Comparison of ENCODE assay signal across 15 cellular contexts in genomic region chr12:86256169-86256568, GRCh38. TPM values are rescaled to one million over a fixed set of nuclear protein-coding genes. Genes with fewer than 3 reads are reported as not detected.
DNase-seq lines count a peak whose midpoint lies in the region; TF ChIP-seq lines count a peak whose summit lies in the region.
"Had no signal": no experiment of that assay in that cellular context is flagged by ENCODE, and none has a peak within 500 bp of the region (broad histone marks: within the 10 kb centered on the region; RNA-seq: fewer than 3 reads in every experiment).

Gene MGAT4C (minus strand): TSS chr12:86256391.

- no peak for TF ChIP-seq CTCF in coronary artery (IDR thresholded peaks at IDR 0.05)
- TF ChIP-seq CTCF in neural progenitor cell (IDR thresholded peaks at IDR 0.05), result no peak
- TF ChIP-seq CTCF in GM20000 (IDR thresholded peaks at IDR 0.05; ENCODE audit: extremely low read depth, missing control alignments), result no peak
- TF ChIP-seq CTCF in SK-N-SH (IDR thresholded peaks at IDR 0.05), result no peak

- CTCF ChIA-PET in SK-N-SH (lab: Yijun Ruan, JAX), result interaction anchor here (1.4 kb wide), 1 partner anchor 70 kb away, joined by 4 read pairs; no protein-coding TSS in a partner anchor

- H3K4me1 ChIP-seq in HAP-1, result no peaks in the 10 kb centered on the region; the same call in 1 of the 2 replicates
- peaks cover 16% of the 10 kb centered on the region for H3K4me1 ChIP-seq in neural progenitor cell
- no peaks in the 10 kb centered on the region; a peak in 3 of 4 replicates for H3K4me1 ChIP-seq in SK-N-SH (ENCODE audit: control insufficient read depth in 1 of 2, insufficient read depth in 2 of 2, low read depth in 1 of 2, low read length in 1 of 2)
- H3K4me1 ChIP-seq: adrenal gland, lower lobe of right lung had no signal

- H3K9me3 ChIP-seq in HAP-1 (no peaks in the 10 kb centered on the region), neural progenitor cell (ENCODE audit: low read depth) (no peaks in the 10 kb centered on the region), SK-N-SH (no peaks in the 10 kb centered on the region)
- H3K9me3 ChIP-seq: adrenal gland, lower lobe of right lung had no signal

- no peaks in the 10 kb centered on the region for H4K20me1 ChIP-seq in neural progenitor cell (ENCODE audit: low read depth)
- no peaks in the 10 kb centered on the region for H4K20me1 ChIP-seq in SK-N-SH (ENCODE audit: insufficient read depth)

- H3K4me1 Mint-ChIP-seq in neural progenitor cell, result peaks cover 21% of the 10 kb centered on the region
- H3K4me1 Mint-ChIP-seq: CD14-positive monocyte; stimulated activated memory B cell treated with anti-CD40 and anti-IgM and Interleukin-4, amounts not matched to agents 10 μg/mL and 1 μg/mL and 100 μg/mL, for 72 hours had no signal

- no peaks in the 10 kb centered on the region for H3K9me3 Mint-ChIP-seq in neural progenitor cell
- H3K9me3 Mint-ChIP-seq: CD14-positive monocyte; stimulated activated memory B cell treated with anti-CD40 and anti-IgM and Interleukin-4, amounts not matched to agents 10 μg/mL and 1 μg/mL and 100 μg/mL, for 72 hours had no signal

- H3K36me3 ChIP-seq in HAP-1 (replicated peaks) (no peaks in the 10 kb centered on the region), neural progenitor cell (no peaks in the 10 kb centered on the region), SK-N-SH (replicated peaks in 1 of 2; ENCODE audit: control insufficient read depth in 1 of 2, insufficient read depth in 2 of 2, low read length in 1 of 2) (no peaks in the 10 kb centered on the region)
- H3K36me3 ChIP-seq: adrenal gland, lower lobe of right lung had no signal

- H3K79me2 ChIP-seq in neural progenitor cell (ENCODE audit: low read depth) (no peaks in the 10 kb centered on the region), SK-N-SH (ENCODE audit: insufficient read depth) (no peaks in the 10 kb centered on the region)

- no peak within 1 kb of the TSS for H3K27ac Mint-ChIP-seq in neural progenitor cell
- H3K27ac Mint-ChIP-seq: CD14-positive monocyte; stimulated activated memory B cell treated with anti-CD40 and anti-IgM and Interleukin-4, amounts not matched to agents 10 μg/mL and 1 μg/mL and 100 μg/mL, for 72 hours had no signal

- no peak within 1 kb of the TSS for H3K4me2 ChIP-seq in neural progenitor cell
- no peak within 1 kb of the TSS for H3K4me2 ChIP-seq in SK-N-SH

- in situ Hi-C loops in HAP-1 (cut with MboI; ENCODE audit: low sequenced_read_pairs), result no loop called here

- no peak within 1 kb of the TSS for H2AFZ ChIP-seq in neural progenitor cell (replicated peaks)
- H2AFZ ChIP-seq in SK-N-SH (ENCODE audit: low read depth), result no peak within 1 kb of the TSS; the same call in 1 of the 2 replicates

- POLR2A ChIA-PET in SK-N-SH (lab: Yijun Ruan, JAX), result no interaction called here

- 63% methylated on average over 3 of the region's 3 CpGs for WGBS in SK-N-SH (ENCODE audit: low lambda C conversion rate)

- H3K27me3 Mint-ChIP-seq in neural progenitor cell (ENCODE audit: insufficient read depth, low read depth), result no peaks in the 10 kb centered on the region
- H3K27me3 Mint-ChIP-seq: stimulated activated memory B cell treated with anti-CD40 and anti-IgM and Interleukin-4, amounts not matched to agents 10 μg/mL and 1 μg/mL and 100 μg/mL, for 72 hours had no signal

- peaks cover 3% of the 10 kb centered on the region; the same call in 1 of the 2 replicates for H3K9me2 ChIP-seq in SK-N-SH

- H3K27me3 ChIP-seq in HAP-1 (ENCODE audit: low read depth), result no peaks in the 10 kb centered on the region
- no peaks in the 10 kb centered on the region for H3K27me3 ChIP-seq in neural progenitor cell
- no peaks in the 10 kb centered on the region for H3K27me3 ChIP-seq in SK-N-SH (ENCODE audit: insufficient read depth)
- H3K27me3 ChIP-seq: adrenal gland had no signal

- H3K27ac ChIP-seq in coronary artery (no peak within 1 kb of the TSS), neural progenitor cell (no peak within 1 kb of the TSS), SK-N-SH (ENCODE audit: low read depth in 2 of 2, low read length in 1 of 2) (no peak within 1 kb of the TSS)
- H3K27ac ChIP-seq: lower lobe of right lung had no signal

- no peak within 1 kb of the TSS for H3K4me3 Mint-ChIP-seq in neural progenitor cell
- H3K4me3 Mint-ChIP-seq: CD14-positive monocyte; stimulated activated memory B cell treated with anti-CD40 and anti-IgM and Interleukin-4, amounts not matched to agents 10 μg/mL and 1 μg/mL and 100 μg/mL, for 72 hours had no signal

- H3F3A ChIP-seq in neural progenitor cell (ENCODE audit: low read depth), result no peaks in the 10 kb centered on the region
- no peaks in the 10 kb centered on the region for H3F3A ChIP-seq in SK-N-SH (replicated peaks; ENCODE audit: insufficient read depth)

- H3K9ac ChIP-seq in neural progenitor cell (no peak within 1 kb of the TSS), SK-N-SH (no peak within 1 kb of the TSS)

- TF ChIP-seq EP300 in SK-N-SH (IDR thresholded peaks at IDR 0.05; ENCODE audit: borderline replicate concordance in 1 of 2, low read depth in 1 of 2, low read length in 1 of 2), result no peak

- H3K4me3 ChIP-seq in HAP-1 (no peak within 1 kb of the TSS), coronary artery (peak within 1 kb of the TSS; percentile 15), neural progenitor cell (no peak within 1 kb of the TSS), SK-N-SH (ENCODE audit: low read depth in 2 of 2, low read length in 1 of 2) (no peak within 1 kb of the TSS)
- H3K4me3 ChIP-seq: adrenal gland, lower lobe of right lung had no signal

- peak; percentile 36 to 53 for DNase-seq in HAP-1 (ENCODE audit: low spot score in 2 of 2)
- peak; percentile 9 for DNase-seq in NCI-H2196 (lab: John Stamatoyannopoulos, UW; ENCODE audit: unreplicated experiment)
- DNase-seq in coronary artery (ENCODE audit: low spot score), result no peak
- DNase-seq in neural progenitor cell (ENCODE audit: low spot score), result peak; percentile 39
- no peak for DNase-seq in GM20000 (ENCODE audit: low spot score)
- DNase-seq in GF-D8 (lab: John Stamatoyannopoulos, UW), result no peak
- no peak for DNase-seq in T1000 (lab: John Stamatoyannopoulos, UW)
- DNase-seq in SK-N-SH, result no peak
- DNase-seq: lower lobe of right lung, MM.1S had no signal

- no peaks in the 10 kb centered on the region for H3K36me3 Mint-ChIP-seq in neural progenitor cell
- H3K36me3 Mint-ChIP-seq: CD14-positive monocyte; stimulated activated memory B cell treated with anti-CD40 and anti-IgM and Interleukin-4, amounts not matched to agents 10 μg/mL and 1 μg/mL and 100 μg/mL, for 72 hours had no signal

- TF ChIP-seq RAD21 in SK-N-SH (IDR thresholded peaks at IDR 0.05; ENCODE audit: low read length), result no peak

TF ChIP-seq in SK-N-SH, 30 proteins besides CTCF, POLR2A, EP300 and RAD21:
- TF ChIP-seq SMC3 (IDR thresholded peaks at IDR 0.05; ENCODE audit: low read depth, low read length), result no peak
- TF ChIP-seq RCOR1 (IDR thresholded peaks at IDR 0.05; ENCODE audit: low read length), result no peak
- no peak for TF ChIP-seq ZBTB33 (IDR thresholded peaks at IDR 0.05; ENCODE audit: borderline replicate concordance, low read depth)
- no peak for TF ChIP-seq TEAD4 (IDR thresholded peaks at IDR 0.05; ENCODE audit: borderline replicate concordance, insufficient read depth)
- no peak for TF ChIP-seq POLR2AphosphoS5 (IDR thresholded peaks at IDR 0.05; ENCODE audit: low read depth, low read length)
- no peak for TF ChIP-seq MAX (IDR thresholded peaks at IDR 0.05; ENCODE audit: low read depth)
- no peak for TF ChIP-seq FOXJ3 (CRISPR knock-in tag; IDR thresholded peaks at IDR 0.05)
- no peak for TF ChIP-seq IRF3 (IDR thresholded peaks at IDR 0.05; ENCODE audit: low read depth, low read length)
- TF ChIP-seq FOXM1 (IDR thresholded peaks at IDR 0.05; ENCODE audit: low read depth), result no peak
TF ChIP-seq in SK-N-SH: peak in this region for 0.

RNA-seq across cellular contexts. Expression of gene MGAT4C, which starts in this region (rescaled TPM):
- not detected in 2 replicates for total RNA-seq in neural progenitor cell (ENCODE audit: low replicate concordance)
- polyA plus RNA-seq in SK-N-SH (2012; rRNA removed), result 0.02 and 0.07 TPM in 2 replicates
- polyA plus RNA-seq in SK-N-SH (2012; cell fraction: cytosol; rRNA removed), result 0.08 and 0.12 TPM in 2 replicates
- polyA plus RNA-seq in SK-N-SH (2012; cell fraction: nucleus; rRNA removed), result 0.01 and 0.04 TPM in 2 replicates
- total RNA-seq: HT-29, RPMI7951 had no signal
- polyA plus RNA-seq: CD14-positive monocyte had no signal

Comparison
In these comparisons a context has a peak if more than half of its experiments do, and no peak if none do; other contexts are left out.
1. Peak in DNase-seq in neural progenitor cell; RNA of the gene not detected or under 1 TPM.
2. DNase-seq: peak in HAP-1 (2 of 2) and NCI-H2196 (single experiment); none in coronary artery (single experiment), GM20000 (single experiment), GF-D8 (single experiment), T1000 (single experiment) and SK-N-SH (single experiment).